Comparison of ENCODE assay signal across 18 cellular contexts in the genomic region with DNA sequence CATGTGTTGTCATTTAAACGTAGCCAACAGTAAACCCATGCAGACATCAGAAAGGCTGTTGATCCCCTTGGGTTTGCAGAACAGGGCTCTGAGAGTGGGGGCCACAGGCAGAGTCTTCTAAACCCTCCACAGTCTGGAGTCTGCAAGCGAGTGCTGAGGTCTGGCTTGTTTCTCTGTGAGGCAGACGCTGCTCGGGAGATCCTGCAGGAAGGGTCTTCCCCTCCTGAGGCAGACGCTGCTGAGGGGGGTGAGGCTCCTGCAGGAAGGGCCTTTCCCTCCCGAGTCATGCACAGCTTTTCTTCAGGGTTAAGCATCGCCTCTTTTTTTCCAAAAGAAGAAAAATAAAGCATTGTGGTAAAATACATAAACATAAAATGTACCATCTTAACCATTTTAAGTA. TPM values are rescaled to one million over a fixed set of nuclear protein-coding genes. Genes with fewer than 3 reads are reported as not detected.
"Had no signal": no experiment of that assay in that cellular context is flagged by ENCODE, and none has a peak within 500 bp of the region (broad histone marks: within the 10 kb centered on the region; RNA-seq: fewer than 3 reads in every experiment).

No MANE protein-coding gene starts in this region.

- H3K4me3 ChIP-seq: dorsolateral prefrontal cortex, hepatocyte, left ventricle myocardium inferior, lung, sigmoid colon, skin epidermis had no signal

- H3K9me3 ChIP-seq: sigmoid colon had no signal

- H3K27ac ChIP-seq: dorsolateral prefrontal cortex, hepatocyte, left ventricle myocardium inferior, sigmoid colon, skin epidermis had no signal

- H3K4me1 Mint-ChIP-seq: nephron progenitor cell had no signal

- H3K27ac Mint-ChIP-seq: naive B cell, nephron progenitor cell had no signal

- H3K4me1 ChIP-seq: left ventricle myocardium inferior, sigmoid colon had no signal

- H3K27me3 ChIP-seq: dorsolateral prefrontal cortex, hepatocyte had no signal

- H3K9me3 Mint-ChIP-seq: nephron progenitor cell had no signal

- DNase-seq: cortex of kidney; dorsolateral prefrontal cortex; effector CD8-positive, alpha-beta T cell; foreskin melanocyte; mesenchymal stem cell; naive B cell; nephron progenitor cell; sigmoid colon; stimulated activated CD4-positive, alpha-beta T cell treated with anti-CD3 and anti-CD28 coated beads, Interleukin-12 subunit alpha, Interleukin-12 subunit beta, amount 100 ng/mL, for 4 hours; stimulated activated naive CD4-positive, alpha-beta T cell; trophoblast cell had no signal

- H3K36me3 ChIP-seq: left ventricle myocardium inferior, sigmoid colon had no signal

- H3K4me3 Mint-ChIP-seq: naive B cell, nephron progenitor cell had no signal

RNA-seq across cellular contexts. Expression of gene TMEM271, which starts 32.1 kb away (rescaled TPM):
- total RNA-seq: hepatocyte, left ventricle myocardium inferior, lung, omental fat pad, pulmonary artery endothelial cell had no signal
- polyA plus RNA-seq: hepatocyte, lung, urinary bladder had no signal
